1 cellular context compared by ENCODE assay signal in the genomic region with DNA sequence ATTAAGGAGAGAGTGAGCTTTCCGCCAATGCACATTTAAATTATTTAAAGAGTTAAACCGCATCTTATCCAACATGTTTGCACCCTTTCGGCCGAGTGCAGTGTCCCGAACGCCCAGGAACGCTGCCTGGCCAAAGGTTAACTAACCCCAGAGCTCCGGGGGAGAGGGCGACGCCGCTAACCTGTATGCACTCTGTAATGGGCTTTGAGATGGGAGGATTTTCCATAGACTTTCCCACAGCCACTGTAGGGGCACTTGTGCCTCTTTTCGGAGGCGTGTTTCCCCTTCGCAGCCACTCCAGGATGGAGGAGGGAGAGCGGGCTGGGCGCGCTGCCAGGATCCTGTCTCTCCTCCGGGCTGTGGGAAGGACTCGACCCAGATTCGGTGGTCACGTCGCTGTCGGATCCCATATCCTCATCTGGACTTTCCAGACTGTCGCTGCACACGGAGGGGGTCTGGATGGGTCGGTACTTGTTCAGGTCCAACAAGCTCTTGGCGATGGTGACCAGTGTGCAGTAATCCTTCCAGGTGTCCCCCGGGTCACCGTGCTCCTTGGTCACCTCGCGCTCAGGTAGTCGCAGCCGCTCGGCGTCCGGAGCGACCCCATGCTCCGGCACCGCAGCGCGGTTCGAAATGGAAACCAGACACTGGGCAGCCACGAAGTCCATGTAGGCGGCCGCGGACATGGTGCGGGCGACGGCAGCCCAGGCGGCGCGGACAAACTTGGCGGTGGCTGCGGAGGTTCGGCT.
TF ChIP-seq lines count a peak whose summit lies in the region.

No MANE protein-coding gene starts in this region.

TF ChIP-seq in HEK293, 187 proteins besides CTCF, POLR2A, EP300 and RAD21 (continued from another document and continues in another):
- TF ChIP-seq KLF7 (tag by site-specific recombination; IDR thresholded peaks at IDR 0.05; ENCODE audit: borderline replicate concordance) (no peak), ZNF433 (tag by site-specific recombination; IDR thresholded peaks at IDR 0.05; ENCODE audit: low read depth) (no peak), GLIS2 (tag by site-specific recombination; IDR thresholded peaks at IDR 0.05) (no peak), ZNF335 (tag by site-specific recombination; conservative IDR thresholded peaks at IDR 0.05) (no peak; the same call in 1 of the 2 replicates), ZFHX2 (tag by site-specific recombination; conservative IDR thresholded peaks at IDR 0.05) (no peak), ZFP41 (tag by site-specific recombination; IDR thresholded peaks at IDR 0.05; ENCODE audit: borderline replicate concordance) (no peak), ZBTB1 (tag by site-specific recombination; IDR thresholded peaks at IDR 0.05) (no peak), ZNF514 (tag by site-specific recombination; IDR thresholded peaks at IDR 0.05) (no peak), RBAK (tag by site-specific recombination; IDR thresholded peaks at IDR 0.05) (no peak), TCF7L2 (IDR thresholded peaks at IDR 0.05; ENCODE audit: borderline replicate concordance, low read depth, low read length) (no peak), KLF16 (tag by site-specific recombination; IDR thresholded peaks at IDR 0.05) (no peak), ZNF155 (tag by site-specific recombination; IDR thresholded peaks at IDR 0.05) (no peak), IKZF3 (tag by site-specific recombination; IDR thresholded peaks at IDR 0.05) (peak; percentile 62), ZNF701 (tag by site-specific recombination; IDR thresholded peaks at IDR 0.05) (no peak), ZNF239 (tag by site-specific recombination; IDR thresholded peaks at IDR 0.05) (no peak), TSHZ1 (tag by site-specific recombination; IDR thresholded peaks at IDR 0.05; ENCODE audit: borderline replicate concordance) (no peak), ZNF426 (tag by site-specific recombination; IDR thresholded peaks at IDR 0.05) (no peak), PRDM2 (tag by site-specific recombination; IDR thresholded peaks at IDR 0.05; ENCODE audit: borderline replicate concordance) (no peak), ZNF585B (tag by site-specific recombination; IDR thresholded peaks at IDR 0.05) (no peak), ZNF114 (tag by site-specific recombination; IDR thresholded peaks at IDR 0.05) (no peak), MZF1 (tag by site-specific recombination; IDR thresholded peaks at IDR 0.05; ENCODE audit: borderline replicate concordance) (no peak), REST (tag by site-specific recombination; IDR thresholded peaks at IDR 0.05) (0 out of 2 replicates have a peak, but pooled peaks have one; percentile 15)
- TF ChIP-seq, protein P1, sequence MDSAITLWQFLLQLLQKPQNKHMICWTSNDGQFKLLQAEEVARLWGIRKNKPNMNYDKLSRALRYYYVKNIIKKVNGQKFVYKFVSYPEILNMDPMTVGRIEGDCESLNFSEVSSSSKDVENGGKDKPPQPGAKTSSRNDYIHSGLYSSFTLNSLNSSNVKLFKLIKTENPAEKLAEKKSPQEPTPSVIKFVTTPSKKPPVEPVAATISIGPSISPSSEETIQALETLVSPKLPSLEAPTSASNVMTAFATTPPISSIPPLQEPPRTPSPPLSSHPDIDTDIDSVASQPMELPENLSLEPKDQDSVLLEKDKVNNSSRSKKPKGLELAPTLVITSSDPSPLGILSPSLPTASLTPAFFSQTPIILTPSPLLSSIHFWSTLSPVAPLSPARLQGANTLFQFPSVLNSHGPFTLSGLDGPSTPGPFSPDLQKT (IDR thresholded peaks at IDR 0.05; ENCODE audit: borderline replicate concordance, low read depth, low read length) = no peak
- TF ChIP-seq, protein P2, sequence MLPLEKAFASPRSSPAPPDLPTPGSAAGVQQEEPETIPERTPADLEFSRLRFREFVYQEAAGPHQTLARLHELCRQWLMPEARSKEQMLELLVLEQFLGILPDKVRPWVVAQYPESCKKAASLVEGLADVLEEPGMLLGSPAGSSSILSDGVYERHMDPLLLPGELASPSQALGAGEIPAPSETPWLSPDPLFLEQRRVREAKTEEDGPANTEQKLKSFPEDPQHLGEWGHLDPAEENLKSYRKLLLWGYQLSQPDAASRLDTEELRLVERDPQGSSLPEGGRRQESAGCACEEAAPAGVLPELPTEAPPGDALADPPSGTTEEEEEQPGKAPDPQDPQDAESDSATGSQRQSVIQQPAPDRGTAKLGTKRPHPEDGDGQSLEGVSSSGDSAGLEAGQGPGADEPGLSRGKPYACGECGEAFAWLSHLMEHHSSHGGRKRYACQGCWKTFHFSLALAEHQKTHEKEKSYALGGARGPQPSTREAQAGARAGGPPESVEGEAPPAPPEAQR (tag by site-specific recombination; IDR thresholded peaks at IDR 0.05) = no peak
- TF ChIP-seq, protein P3, sequence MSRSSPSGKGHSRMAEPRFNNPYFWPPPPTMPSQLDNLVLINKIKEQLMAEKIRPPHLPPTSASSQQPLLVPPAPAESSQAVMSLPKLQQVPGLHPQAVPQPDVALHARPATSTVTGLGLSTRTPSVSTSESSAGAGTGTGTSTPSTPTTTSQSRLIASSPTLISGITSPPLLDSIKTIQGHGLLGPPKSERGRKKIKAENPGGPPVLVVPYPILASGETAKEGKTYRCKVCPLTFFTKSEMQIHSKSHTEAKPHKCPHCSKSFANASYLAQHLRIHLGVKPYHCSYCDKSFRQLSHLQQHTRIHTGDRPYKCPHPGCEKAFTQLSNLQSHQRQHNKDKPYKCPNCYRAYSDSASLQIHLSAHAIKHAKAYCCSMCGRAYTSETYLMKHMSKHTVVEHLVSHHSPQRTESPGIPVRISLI (tag by site-specific recombination; IDR thresholded peaks at IDR 0.05) = no peak
- TF ChIP-seq, protein P4, sequence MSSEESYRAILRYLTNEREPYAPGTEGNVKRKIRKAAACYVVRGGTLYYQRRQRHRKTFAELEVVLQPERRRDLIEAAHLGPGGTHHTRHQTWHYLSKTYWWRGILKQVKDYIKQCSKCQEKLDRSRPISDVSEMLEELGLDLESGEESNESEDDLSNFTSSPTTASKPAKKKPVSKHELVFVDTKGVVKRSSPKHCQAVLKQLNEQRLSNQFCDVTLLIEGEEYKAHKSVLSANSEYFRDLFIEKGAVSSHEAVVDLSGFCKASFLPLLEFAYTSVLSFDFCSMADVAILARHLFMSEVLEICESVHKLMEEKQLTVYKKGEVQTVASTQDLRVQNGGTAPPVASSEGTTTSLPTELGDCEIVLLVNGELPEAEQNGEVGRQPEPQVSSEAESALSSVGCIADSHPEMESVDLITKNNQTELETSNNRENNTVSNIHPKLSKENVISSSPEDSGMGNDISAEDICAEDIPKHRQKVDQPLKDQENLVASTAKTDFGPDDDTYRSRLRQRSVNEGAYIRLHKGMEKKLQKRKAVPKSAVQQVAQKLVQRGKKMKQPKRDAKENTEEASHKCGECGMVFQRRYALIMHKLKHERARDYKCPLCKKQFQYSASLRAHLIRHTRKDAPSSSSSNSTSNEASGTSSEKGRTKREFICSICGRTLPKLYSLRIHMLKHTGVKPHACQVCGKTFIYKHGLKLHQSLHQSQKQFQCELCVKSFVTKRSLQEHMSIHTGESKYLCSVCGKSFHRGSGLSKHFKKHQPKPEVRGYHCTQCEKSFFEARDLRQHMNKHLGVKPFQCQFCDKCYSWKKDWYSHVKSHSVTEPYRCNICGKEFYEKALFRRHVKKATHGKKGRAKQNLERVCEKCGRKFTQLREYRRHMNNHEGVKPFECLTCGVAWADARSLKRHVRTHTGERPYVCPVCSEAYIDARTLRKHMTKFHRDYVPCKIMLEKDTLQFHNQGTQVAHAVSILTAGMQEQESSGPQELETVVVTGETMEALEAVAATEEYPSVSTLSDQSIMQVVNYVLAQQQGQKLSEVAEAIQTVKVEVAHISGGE (tag by site-specific recombination; conservative IDR thresholded peaks at IDR 0.05; ENCODE audit: low read depth) = no peak
- TF ChIP-seq, protein P5, sequence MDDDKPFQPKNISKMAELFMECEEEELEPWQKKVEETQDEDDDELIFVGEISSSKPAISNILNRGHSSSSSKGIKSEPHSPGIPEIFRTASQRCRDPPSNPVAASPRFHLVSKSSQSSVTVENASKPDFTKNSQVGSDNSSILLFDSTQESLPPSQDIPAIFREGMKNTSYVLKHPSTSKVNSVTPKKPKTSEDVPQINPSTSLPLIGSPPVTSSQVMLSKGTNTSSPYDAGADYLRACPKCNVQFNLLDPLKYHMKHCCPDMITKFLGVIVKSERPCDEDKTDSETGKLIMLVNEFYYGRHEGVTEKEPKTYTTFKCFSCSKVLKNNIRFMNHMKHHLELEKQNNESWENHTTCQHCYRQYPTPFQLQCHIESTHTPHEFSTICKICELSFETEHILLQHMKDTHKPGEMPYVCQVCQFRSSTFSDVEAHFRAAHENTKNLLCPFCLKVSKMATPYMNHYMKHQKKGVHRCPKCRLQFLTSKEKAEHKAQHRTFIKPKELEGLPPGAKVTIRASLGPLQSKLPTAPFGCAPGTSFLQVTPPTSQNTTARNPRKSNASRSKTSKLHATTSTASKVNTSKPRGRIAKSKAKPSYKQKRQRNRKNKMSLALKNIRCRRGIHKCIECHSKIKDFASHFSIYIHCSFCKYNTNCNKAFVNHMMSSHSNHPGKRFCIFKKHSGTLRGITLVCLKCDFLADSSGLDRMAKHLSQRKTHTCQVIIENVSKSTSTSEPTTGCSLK (tag by site-specific recombination; IDR thresholded peaks at IDR 0.05) = no peak
